Comparison of ENCODE assay signal across 9 cellular contexts in genomic region chr3:105938101-105938500, GRCh38.
A peak's percentile ranks its signal among the peaks of the same experiment; 100 is the strongest.
DNase-seq lines count a peak whose midpoint lies in the region; ATAC-seq and TF ChIP-seq lines count a peak whose summit lies in the region.
"Had no signal": no experiment of that assay in that cellular context is flagged by ENCODE, and none has a peak within 500 bp of the region (broad histone marks: within the 10 kb centered on the region; RNA-seq: fewer than 3 reads in every experiment).

No MANE protein-coding gene starts in this region.

- intact Hi-C loops in sciatic nerve (cut with DNase I) = no loop called here

- peak; percentile 58 for DNase-seq in GM03348 (ENCODE audit: low spot score)
- DNase-seq in glomerular visceral epithelial cell (ENCODE audit: extremely low spot score) = peak; percentile 6
- DNase-seq in sciatic nerve (ENCODE audit: low spot score) = no peak
- no peak for DNase-seq in HuH-7 (ENCODE audit: low spot score)
- DNase-seq in DMS79 (lab: John Stamatoyannopoulos, UW) = no peak

- ATAC-seq in SK-N-SH treated with all-trans-retinoic acid at 6 μM for 48 hours = peak; percentile 97
- ATAC-seq in sciatic nerve = peak; percentile 89
- no peak for ATAC-seq in GM18868 (IDR thresholded peaks at IDR 0.05; ENCODE audit: unreplicated experiment)
- no peak for ATAC-seq in HG03135 (IDR thresholded peaks at IDR 0.05; ENCODE audit: unreplicated experiment)
- ATAC-seq: activated CD4-positive, CD25-positive, alpha-beta regulatory T cell treated with anti-CD3 and anti-CD28 coated beads, Interleukin-2, amount 50 U/mL, for 24 hours had no signal

TF ChIP-seq in SK-N-SH treated with all-trans-retinoic acid at 6 μM for 48 hours, 23 proteins besides CTCF, POLR2A, EP300 and RAD21:
- TF ChIP-seq OSR1 (CRISPR knock-in tag; IDR thresholded peaks at IDR 0.05) = no peak
- no peak for TF ChIP-seq POU6F1 (CRISPR knock-in tag; IDR thresholded peaks at IDR 0.05; ENCODE audit: borderline replicate concordance, low read depth)
- TF ChIP-seq TCF4 (CRISPR knock-in tag; IDR thresholded peaks at IDR 0.05; ENCODE audit: borderline replicate concordance) = no peak
- TF ChIP-seq ISL1 (CRISPR knock-in tag; IDR thresholded peaks at IDR 0.05) = 0 out of 2 replicates have a peak, but pooled peaks have one; percentile 19
- TF ChIP-seq ZNF70 (CRISPR knock-in tag; IDR thresholded peaks at IDR 0.05) = no peak

Comparison
In these comparisons a context has a peak if more than half of its experiments do, and no peak if none do; other contexts are left out.
1. DNase-seq: peak in GM03348 (single experiment) and glomerular visceral epithelial cell (single experiment); none in sciatic nerve (single experiment), HuH-7 (single experiment) and DMS79 (single experiment).
2. ATAC-seq: peak in SK-N-SH treated with all-trans-retinoic acid at 6 μM for 48 hours (single experiment) and sciatic nerve (single experiment); none in GM18868 (single experiment) and HG03135 (single experiment).